16 cellular contexts compared by ENCODE assay signal in the genomic region with DNA sequence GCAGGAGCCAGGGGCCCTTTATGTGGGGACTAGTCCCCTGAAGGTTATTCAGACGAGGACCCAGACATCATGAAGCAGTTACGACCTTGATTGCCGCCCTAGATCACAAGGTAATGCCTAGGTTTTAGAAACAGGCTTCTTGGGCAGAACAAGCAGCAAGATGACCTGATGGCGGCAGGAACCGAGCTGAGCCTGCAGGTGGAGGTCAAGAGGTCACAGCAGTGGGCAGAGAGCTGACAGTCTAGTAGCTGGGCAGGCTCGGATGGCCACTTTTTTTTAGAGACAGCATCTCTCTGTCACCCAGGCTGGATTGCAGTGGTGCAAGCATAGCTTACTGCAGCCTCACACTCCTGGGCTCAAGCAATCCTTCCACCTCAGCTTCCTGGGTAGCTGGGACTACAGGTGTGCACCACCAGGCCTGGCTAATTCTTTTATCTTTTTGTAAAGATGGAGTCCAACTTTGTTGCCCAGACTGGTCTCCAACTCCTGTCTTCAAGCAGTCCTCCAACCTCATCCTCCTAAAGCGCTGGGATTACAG.
A peak's percentile ranks its signal among the peaks of the same experiment; 100 is the strongest.
DNase-seq lines count a peak whose midpoint lies in the region; ATAC-seq lines count a peak whose summit lies in the region.
"Had no signal": no experiment of that assay in that cellular context is flagged by ENCODE, and none has a peak within 500 bp of the region (broad histone marks: within the 10 kb centered on the region; RNA-seq: fewer than 3 reads in every experiment).

No MANE protein-coding gene starts in this region.

- H3K9me3 Mint-ChIP-seq in activated CD8-positive, alpha-beta memory T cell treated with anti-CD3 and anti-CD28 coated beads, Interleukin-2, amount 10 ng/mL, durations not matched to agents 7 days and 5 days (ENCODE audit: low read depth) = no peaks in the 10 kb centered on the region
- H3K9me3 Mint-ChIP-seq: CD14-positive monocyte; CD8-positive, alpha-beta T cell; HFFc6 had no signal

- H3K27me3 Mint-ChIP-seq in activated CD8-positive, alpha-beta memory T cell treated with anti-CD3 and anti-CD28 coated beads, Interleukin-2, amount 10 ng/mL, durations not matched to agents 7 days and 5 days = peaks cover 14% of the 10 kb centered on the region

- CTCF ChIA-PET in activated CD8-positive, alpha-beta memory T cell treated with anti-CD3 and anti-CD28 coated beads, Interleukin-2, amount 10 ng/mL, durations not matched to agents 7 days and 5 days (lab: Charles Lee) = no interaction called here

- H3K36me3 Mint-ChIP-seq in activated CD8-positive, alpha-beta memory T cell treated with anti-CD3 and anti-CD28 coated beads, Interleukin-2, amount 10 ng/mL, durations not matched to agents 7 days and 5 days = no peaks in the 10 kb centered on the region
- H3K36me3 Mint-ChIP-seq: CD14-positive monocyte; CD8-positive, alpha-beta T cell had no signal

- H3K4me1 Mint-ChIP-seq in activated CD8-positive, alpha-beta memory T cell treated with anti-CD3 and anti-CD28 coated beads, Interleukin-2, amount 10 ng/mL, durations not matched to agents 7 days and 5 days = no peaks in the 10 kb centered on the region

- no peak overlapping the region for H3K4me3 Mint-ChIP-seq in activated CD8-positive, alpha-beta memory T cell treated with anti-CD3 and anti-CD28 coated beads, Interleukin-2, amount 10 ng/mL, durations not matched to agents 7 days and 5 days
- H3K4me3 Mint-ChIP-seq: CD14-positive monocyte; CD8-positive, alpha-beta T cell; HFFc6 had no signal

- no peak overlapping the region for H3K27ac Mint-ChIP-seq in activated CD8-positive, alpha-beta memory T cell treated with anti-CD3 and anti-CD28 coated beads, Interleukin-2, amount 10 ng/mL, durations not matched to agents 7 days and 5 days
- H3K27ac Mint-ChIP-seq: CD14-positive monocyte; CD8-positive, alpha-beta T cell; HFFc6 had no signal

- no peak for ATAC-seq in activated CD8-positive, alpha-beta memory T cell treated with anti-CD3 and anti-CD28 coated beads, Interleukin-2, amount 10 ng/mL, durations not matched to agents 7 days and 5 days
- ATAC-seq in left lobe of liver (no peak), GM21367 (IDR thresholded peaks at IDR 0.05; ENCODE audit: unreplicated experiment) (no peak)
- ATAC-seq: CD8-positive, alpha-beta T cell had no signal

- DNase-seq in NCI-H2171 (lab: John Stamatoyannopoulos, UW) (peak; percentile 7), NCI-H2171 treated with DMSO at 0.1 percent for 48 hours (lab: John Stamatoyannopoulos, UW) (no peak), left lobe of liver (ENCODE audit: low spot score) (peak; percentile 33), retina (peak; percentile 9), NCI-H1105 (lab: John Stamatoyannopoulos, UW) (no peak), HT-29 (ENCODE audit: low spot score) (no peak)
- DNase-seq in activated CD8-positive, alpha-beta memory T cell treated with anti-CD3 and anti-CD28 coated beads, Interleukin-2, amount 10 ng/mL, durations not matched to agents 7 days and 5 days = peak; percentile 5
- DNase-seq: CD8-positive, alpha-beta T cell; COR-L47; DMS153; DMS79 treated with DMSO at 0.1 percent for 48 hours; EL; GOT3; HFFc6 had no signal

Comparison
In these comparisons a context has a peak if more than half of its experiments do, and no peak if none do; other contexts are left out.
1. DNase-seq: peak in NCI-H2171 (single experiment), activated CD8-positive, alpha-beta memory T cell treated with anti-CD3 and anti-CD28 coated beads, Interleukin-2, amount 10 ng/mL, durations not matched to agents 7 days and 5 days (single experiment), left lobe of liver (single experiment) and retina (single experiment); none in NCI-H2171 treated with DMSO at 0.1 percent for 48 hours (single experiment), NCI-H1105 (single experiment) and HT-29 (single experiment).